ENCODE assay signal across 18 cellular contexts in genomic region chr10:118110750-118111149, GRCh38.
DNase-seq lines count a peak whose midpoint lies in the region; ATAC-seq lines count a peak whose summit lies in the region.
"Had no signal": no experiment of that assay in that cellular context is flagged by ENCODE, and none has a peak within 500 bp of the region (broad histone marks: within the 10 kb centered on the region; RNA-seq: fewer than 3 reads in every experiment).

No MANE protein-coding gene starts in this region.

- H3K9me3 Mint-ChIP-seq in activated CD4-positive, alpha-beta T cell treated with anti-CD3 and anti-CD28 coated beads, Interleukin-2, amount 10 ng/mL, durations not matched to agents 24 days and 14 days, result no peaks in the 10 kb centered on the region
- H3K9me3 Mint-ChIP-seq in activated CD4-positive, alpha-beta T cell treated with anti-CD3 and anti-CD28 coated beads for 36 hours (ENCODE audit: low read depth), result no peaks in the 10 kb centered on the region
- H3K9me3 Mint-ChIP-seq in activated naive CD4-positive, alpha-beta T cell treated with anti-CD3 and anti-CD28 coated beads, Interleukin-2, amount 10 ng/mL, durations not matched to agents 7 days and 5 days, result no peaks in the 10 kb centered on the region
- H3K9me3 Mint-ChIP-seq in activated CD8-positive, alpha-beta T cell treated with anti-CD3 and anti-CD28 coated beads, Interleukin-2, amount 10 ng/mL, durations not matched to agents 7 days and 5 days (ENCODE audit: insufficient read depth), result peaks cover 5% of the 10 kb centered on the region
- H3K9me3 Mint-ChIP-seq: CD4-positive, alpha-beta T cell; CD8-positive, alpha-beta T cell had no signal

- H3K27me3 Mint-ChIP-seq in activated CD4-positive, alpha-beta T cell treated with anti-CD3 and anti-CD28 coated beads, Interleukin-2, amount 10 ng/mL, durations not matched to agents 24 days and 14 days, result peaks cover 7% of the 10 kb centered on the region
- H3K27me3 Mint-ChIP-seq in activated CD4-positive, alpha-beta T cell treated with anti-CD3 and anti-CD28 coated beads for 36 hours, result peaks cover 19% of the 10 kb centered on the region
- H3K27me3 Mint-ChIP-seq in activated naive CD4-positive, alpha-beta T cell treated with anti-CD3 and anti-CD28 coated beads, Interleukin-2, amount 10 ng/mL, durations not matched to agents 7 days and 5 days, result no peaks in the 10 kb centered on the region
- peaks cover 21% of the 10 kb centered on the region for H3K27me3 Mint-ChIP-seq in T-helper 17 cell
- H3K27me3 Mint-ChIP-seq in activated CD8-positive, alpha-beta T cell treated with anti-CD3 and anti-CD28 coated beads, Interleukin-2, amount 10 ng/mL, durations not matched to agents 7 days and 5 days (ENCODE audit: low read depth), result peaks cover under 1% of the 10 kb centered on the region

- no peak for ATAC-seq in activated CD4-positive, alpha-beta T cell treated with anti-CD3 and anti-CD28 coated beads for 36 hours
- ATAC-seq in T-helper 17 cell, result no peak
- ATAC-seq in activated CD8-positive, alpha-beta T cell treated with anti-CD3 and anti-CD28 coated beads, Interleukin-2, amount 10 ng/mL, durations not matched to agents 7 days and 5 days, result peak; percentile 81
- ATAC-seq in HG03520 (IDR thresholded peaks at IDR 0.05; ENCODE audit: unreplicated experiment), result no peak
- ATAC-seq: A549; CD8-positive, alpha-beta T cell had no signal

- POLR2A ChIA-PET in activated CD4-positive, alpha-beta T cell treated with anti-CD3 and anti-CD28 coated beads for 36 hours (lab: Charles Lee), result no interaction called here
- POLR2A ChIA-PET in activated CD8-positive, alpha-beta T cell treated with anti-CD3 and anti-CD28 coated beads, Interleukin-2, amount 10 ng/mL, durations not matched to agents 7 days and 5 days (lab: Charles Lee), result no interaction called here

- no peaks in the 10 kb centered on the region for H3K36me3 Mint-ChIP-seq in activated CD4-positive, alpha-beta T cell treated with anti-CD3 and anti-CD28 coated beads, Interleukin-2, amount 10 ng/mL, durations not matched to agents 24 days and 14 days (ENCODE audit: low read depth)
- no peaks in the 10 kb centered on the region for H3K36me3 Mint-ChIP-seq in activated CD4-positive, alpha-beta T cell treated with anti-CD3 and anti-CD28 coated beads for 36 hours (ENCODE audit: low read depth)
- H3K36me3 Mint-ChIP-seq in activated naive CD4-positive, alpha-beta T cell treated with anti-CD3 and anti-CD28 coated beads, Interleukin-2, amount 10 ng/mL, durations not matched to agents 7 days and 5 days, result no peaks in the 10 kb centered on the region
- no peaks in the 10 kb centered on the region for H3K36me3 Mint-ChIP-seq in T-helper 17 cell (ENCODE audit: low read depth)
- no peaks in the 10 kb centered on the region for H3K36me3 Mint-ChIP-seq in activated CD8-positive, alpha-beta T cell treated with anti-CD3 and anti-CD28 coated beads, Interleukin-2, amount 10 ng/mL, durations not matched to agents 7 days and 5 days (ENCODE audit: low read depth)
- H3K36me3 Mint-ChIP-seq: CD8-positive, alpha-beta T cell had no signal

- CTCF ChIA-PET in activated CD4-positive, alpha-beta T cell treated with anti-CD3 and anti-CD28 coated beads for 36 hours (lab: Charles Lee), result no interaction called here
- CTCF ChIA-PET in activated naive CD4-positive, alpha-beta T cell treated with anti-CD3 and anti-CD28 coated beads, Interleukin-2, amount 10 ng/mL, durations not matched to agents 7 days and 5 days (lab: Charles Lee), result no interaction called here
- CTCF ChIA-PET in activated CD8-positive, alpha-beta T cell treated with anti-CD3 and anti-CD28 coated beads, Interleukin-2, amount 10 ng/mL, durations not matched to agents 7 days and 5 days (lab: Charles Lee), result no interaction called here

- no peaks in the 10 kb centered on the region for H3K9me3 ChIP-seq in T-helper 17 cell (ENCODE audit: control insufficient read depth, low read length, poor library complexity, severe bottlenecking)
- H3K9me3 ChIP-seq: A549; BLaER1 treated with 17β-estradiol and CSF1 and Interleukin-3, amounts not matched to agents 10 nM and 100 nM; Caco-2 had no signal

- no peak overlapping the region for H3K27ac Mint-ChIP-seq in activated CD4-positive, alpha-beta T cell treated with anti-CD3 and anti-CD28 coated beads, Interleukin-2, amount 10 ng/mL, durations not matched to agents 24 days and 14 days
- no peak overlapping the region for H3K27ac Mint-ChIP-seq in activated CD4-positive, alpha-beta T cell treated with anti-CD3 and anti-CD28 coated beads for 36 hours
- peak overlapping the region; percentile 70 for H3K27ac Mint-ChIP-seq in activated naive CD4-positive, alpha-beta T cell treated with anti-CD3 and anti-CD28 coated beads, Interleukin-2, amount 10 ng/mL, durations not matched to agents 7 days and 5 days
- peak overlapping the region; percentile 9 for H3K27ac Mint-ChIP-seq in T-helper 17 cell
- H3K27ac Mint-ChIP-seq in activated CD8-positive, alpha-beta T cell treated with anti-CD3 and anti-CD28 coated beads, Interleukin-2, amount 10 ng/mL, durations not matched to agents 7 days and 5 days, result peak overlapping the region; percentile 71
- H3K27ac Mint-ChIP-seq: B cell; CD4-positive, alpha-beta T cell; CD8-positive, alpha-beta T cell had no signal

- peak overlapping the region; percentile 41 for H3K4me3 Mint-ChIP-seq in activated CD4-positive, alpha-beta T cell treated with anti-CD3 and anti-CD28 coated beads, Interleukin-2, amount 10 ng/mL, durations not matched to agents 24 days and 14 days
- H3K4me3 Mint-ChIP-seq in activated CD4-positive, alpha-beta T cell treated with anti-CD3 and anti-CD28 coated beads for 36 hours, result no peak overlapping the region
- peak overlapping the region; percentile 11 for H3K4me3 Mint-ChIP-seq in activated naive CD4-positive, alpha-beta T cell treated with anti-CD3 and anti-CD28 coated beads, Interleukin-2, amount 10 ng/mL, durations not matched to agents 7 days and 5 days
- H3K4me3 Mint-ChIP-seq in T-helper 17 cell, result no peak overlapping the region
- H3K4me3 Mint-ChIP-seq in activated CD8-positive, alpha-beta T cell treated with anti-CD3 and anti-CD28 coated beads, Interleukin-2, amount 10 ng/mL, durations not matched to agents 7 days and 5 days, result peak overlapping the region; percentile 30
- H3K4me3 Mint-ChIP-seq: B cell; CD4-positive, alpha-beta T cell; CD8-positive, alpha-beta T cell had no signal

- intact Hi-C loops in activated CD4-positive, alpha-beta T cell treated with anti-CD3 and anti-CD28 coated beads, Interleukin-2, amount 10 ng/mL, durations not matched to agents 24 days and 14 days (cut with micrococcal nuclease), result no loop called here
- intact Hi-C loops in activated CD4-positive, alpha-beta T cell treated with anti-CD3 and anti-CD28 coated beads for 36 hours (cut with DNase I, micrococcal nuclease), result no loop called here

- DNase-seq in activated CD4-positive, alpha-beta T cell treated with anti-CD3 and anti-CD28 coated beads, Interleukin-2, amount 10 ng/mL, durations not matched to agents 24 days and 14 days, result no peak
- no peak for DNase-seq in activated CD4-positive, alpha-beta T cell treated with anti-CD3 and anti-CD28 coated beads for 36 hours
- DNase-seq in activated naive CD4-positive, alpha-beta T cell treated with anti-CD3 and anti-CD28 coated beads, Interleukin-2, amount 10 ng/mL, durations not matched to agents 7 days and 5 days, result no peak
- DNase-seq in activated naive CD4-positive, alpha-beta T cell (lab: John Stamatoyannopoulos, UW), result no peak
- no peak for DNase-seq in T-helper 17 cell
- no peak for DNase-seq in activated CD8-positive, alpha-beta T cell treated with anti-CD3 and anti-CD28 coated beads, Interleukin-2, amount 10 ng/mL, durations not matched to agents 7 days and 5 days
- no peak for DNase-seq in NCI-H1436 treated with DMSO at 0.1 percent for 48 hours (lab: John Stamatoyannopoulos, UW)
- DNase-seq: AML-193; Caco-2; Calu3; CD4-positive, alpha-beta T cell; CD8-positive, alpha-beta T cell; DMS79 treated with DMSO at 0.1 percent for 48 hours; GF-D8 had no signal

- H3K4me1 Mint-ChIP-seq in activated CD4-positive, alpha-beta T cell treated with anti-CD3 and anti-CD28 coated beads, Interleukin-2, amount 10 ng/mL, durations not matched to agents 24 days and 14 days, result peaks cover 14% of the 10 kb centered on the region
- no peaks in the 10 kb centered on the region for H3K4me1 Mint-ChIP-seq in activated CD4-positive, alpha-beta T cell treated with anti-CD3 and anti-CD28 coated beads for 36 hours
- H3K4me1 Mint-ChIP-seq in activated naive CD4-positive, alpha-beta T cell treated with anti-CD3 and anti-CD28 coated beads, Interleukin-2, amount 10 ng/mL, durations not matched to agents 7 days and 5 days, result peaks cover 38% of the 10 kb centered on the region
- H3K4me1 Mint-ChIP-seq in T-helper 17 cell, result peaks cover 2% of the 10 kb centered on the region
- peaks cover 53% of the 10 kb centered on the region for H3K4me1 Mint-ChIP-seq in activated CD8-positive, alpha-beta T cell treated with anti-CD3 and anti-CD28 coated beads, Interleukin-2, amount 10 ng/mL, durations not matched to agents 7 days and 5 days (ENCODE audit: low read depth)
- H3K4me1 Mint-ChIP-seq: B cell had no signal

Comparison
In these comparisons a context has a peak if more than half of its experiments do, and no peak if none do; other contexts are left out.
1. H3K4me3 Mint-ChIP-seq: peak in activated CD4-positive, alpha-beta T cell treated with anti-CD3 and anti-CD28 coated beads, Interleukin-2, amount 10 ng/mL, durations not matched to agents 24 days and 14 days (single experiment), activated naive CD4-positive, alpha-beta T cell treated with anti-CD3 and anti-CD28 coated beads, Interleukin-2, amount 10 ng/mL, durations not matched to agents 7 days and 5 days (single experiment) and activated CD8-positive, alpha-beta T cell treated with anti-CD3 and anti-CD28 coated beads, Interleukin-2, amount 10 ng/mL, durations not matched to agents 7 days and 5 days (single experiment); none in activated CD4-positive, alpha-beta T cell treated with anti-CD3 and anti-CD28 coated beads for 36 hours (single experiment) and T-helper 17 cell (single experiment).
2. H3K27ac Mint-ChIP-seq: peak in activated naive CD4-positive, alpha-beta T cell treated with anti-CD3 and anti-CD28 coated beads, Interleukin-2, amount 10 ng/mL, durations not matched to agents 7 days and 5 days (single experiment), T-helper 17 cell (single experiment) and activated CD8-positive, alpha-beta T cell treated with anti-CD3 and anti-CD28 coated beads, Interleukin-2, amount 10 ng/mL, durations not matched to agents 7 days and 5 days (single experiment); none in activated CD4-positive, alpha-beta T cell treated with anti-CD3 and anti-CD28 coated beads, Interleukin-2, amount 10 ng/mL, durations not matched to agents 24 days and 14 days (single experiment) and activated CD4-positive, alpha-beta T cell treated with anti-CD3 and anti-CD28 coated beads for 36 hours (single experiment).